Comparison of ENCODE assay signal across 8 cellular contexts in genomic region chr12:6167327-6168280, GRCh38. TPM values are rescaled to one million over a fixed set of nuclear protein-coding genes. Genes with fewer than 3 reads are reported as not detected.
A peak's percentile ranks its signal among the peaks of the same experiment; 100 is the strongest.
DNase-seq lines count a peak whose midpoint lies in the region; ATAC-seq and TF ChIP-seq lines count a peak whose summit lies in the region.

No MANE protein-coding gene starts in this region.

- H3K27ac ChIP-seq in coronary artery: peak overlapping the region; percentile 84 to 97

- no peaks in the 10 kb centered on the region for H3K27me3 ChIP-seq in mucosa of stomach (ENCODE audit: control insufficient read depth, insufficient read depth, low read length)

- peak overlapping the region; percentile 67 for H3K9ac ChIP-seq in mucosa of stomach (ENCODE audit: low read length)

- no peak overlapping the region for H3K27ac Mint-ChIP-seq in type B pancreatic cell

- H3K9me3 ChIP-seq in mucosa of stomach (ENCODE audit: control insufficient read depth, low read length): no peaks in the 10 kb centered on the region

- H3K4me1 Mint-ChIP-seq in type B pancreatic cell (ENCODE audit: unreplicated experiment): no peaks in the 10 kb centered on the region

- H3K4me3 Mint-ChIP-seq in type B pancreatic cell: no peak overlapping the region

- no peaks in the 10 kb centered on the region for H3K36me3 ChIP-seq in mucosa of stomach (ENCODE audit: control insufficient read depth, insufficient read depth, low read length)

- H3K4me3 ChIP-seq in coronary artery (peak overlapping the region; percentile 44), mucosa of stomach (ENCODE audit: low read length) (no peak overlapping the region)

- H3K4me1 ChIP-seq in mucosa of stomach (ENCODE audit: control insufficient read depth, insufficient read depth, low read length): peaks cover 17% of the 10 kb centered on the region

- no peak for TF ChIP-seq CTCF in coronary artery (IDR thresholded peaks at IDR 0.05)
- no peak for TF ChIP-seq CTCF in type B pancreatic cell (conservative IDR thresholded peaks at IDR 0.05)

- ATAC-seq in GM19397 (IDR thresholded peaks at IDR 0.05; ENCODE audit: unreplicated experiment) (peak; percentile 58), HG03521 (IDR thresholded peaks at IDR 0.05; ENCODE audit: unreplicated experiment) (peak; percentile 77)

- peaks cover 11% of the 10 kb centered on the region for H3K27me3 Mint-ChIP-seq in type B pancreatic cell

- peak; percentile 85 for DNase-seq in AG08396 (ENCODE audit: low spot score)
- DNase-seq in activated CD4-positive, CD25-positive, alpha-beta regulatory T cell treated with anti-CD3 and anti-CD28 coated beads, Interleukin-2, amount 50 U/mL, for 16 hours (ENCODE audit: low read depth, low spot score): peak; percentile 7
- DNase-seq in coronary artery (ENCODE audit: low spot score): peak; percentile 93
- peak; percentile 43 for DNase-seq in stimulated activated naive CD4-positive, alpha-beta T cell treated with Interleukin-2 at 50 U/mL for 16 hours (lab: John Stamatoyannopoulos, UW)
- no peak for DNase-seq in type B pancreatic cell (ENCODE audit: extremely low spot score, unreplicated experiment)

- no peaks in the 10 kb centered on the region for H3K9me3 Mint-ChIP-seq in type B pancreatic cell

- no peaks in the 10 kb centered on the region for H3K36me3 Mint-ChIP-seq in type B pancreatic cell

RNA-seq across cellular contexts. Expression of gene CD9, which starts 32.6 kb away (rescaled TPM):
- 120 and 807 TPM in 2 replicates for total RNA-seq in type B pancreatic cell (ENCODE audit: low replicate concordance)

RNA-seq across cellular contexts. Expression of gene VWF, which starts 43.1 kb away (rescaled TPM):
- total RNA-seq in type B pancreatic cell (ENCODE audit: low replicate concordance): 0.70 and 1.3 TPM in 2 replicates
